In genomic region chr5:115532517-115532916, GRCh38 we compare ENCODE assay signal across 19 cellular contexts. TPM values are rescaled to one million over a fixed set of nuclear protein-coding genes. Genes with fewer than 3 reads are reported as not detected.
DNase-seq lines count a peak whose midpoint lies in the region; ATAC-seq, FAIRE-seq and TF ChIP-seq lines count a peak whose summit lies in the region.
"Had no signal": no experiment of that assay in that cellular context is flagged by ENCODE, and none has a peak within 500 bp of the region (broad histone marks: within the 10 kb centered on the region; RNA-seq: fewer than 3 reads in every experiment).

No MANE protein-coding gene starts in this region.

- peak; percentile 26 for FAIRE-seq in RCC 7860 (lab: Jason Lieb, UNC)

- peaks cover 20% of the 10 kb centered on the region for H3K36me3 ChIP-seq in osteoblast (ENCODE audit: insufficient read depth, low read length)

- no peaks in the 10 kb centered on the region for H3K9me3 ChIP-seq in osteoblast (ENCODE audit: low read depth, low read length)
- H3K9me3 ChIP-seq: tibial artery had no signal

- TF ChIP-seq CTCF in osteoblast (IDR thresholded peaks at IDR 0.05; ENCODE audit: extremely low read depth, low read depth, low read length): no peak
- no peak for TF ChIP-seq CTCF in coronary artery (IDR thresholded peaks at IDR 0.05)

- peak; percentile 41 for DNase-seq in EL
- no peak for DNase-seq in RCC 7860 (ENCODE audit: low spot score)
- peak; percentile 19 for DNase-seq in dedifferentiated amniotic fluid mesenchymal stem cell (ENCODE audit: extremely low spot score)
- DNase-seq in osteoblast (ENCODE audit: insufficient read length, low spot score, missing footprints): no peak
- DNase-seq in GM19240 (ENCODE audit: insufficient read length, low spot score): no peak
- no peak for DNase-seq in coronary artery (ENCODE audit: low spot score)
- DNase-seq in ureter (ENCODE audit: low spot score): no peak
- DNase-seq: activated CD4-positive, alpha-beta T cell treated with anti-CD3 and anti-CD28 coated beads, Interleukin-2, amount 50 U/mL, for 4 hours; central memory CD4-positive, alpha-beta T cell; left cardiac atrium; NCI-H1436; NCI-H524; SHP77; stimulated activated CD4-positive, alpha-beta T cell treated with anti-CD3 and anti-CD28 coated beads, Interleukin-2, amount 100 ng/mL, for 24 hours; stimulated activated naive CD4-positive, alpha-beta T cell; tibial artery had no signal

- H3K27me3 ChIP-seq in osteoblast (ENCODE audit: insufficient read depth, low read length): no peaks in the 10 kb centered on the region
- H3K27me3 ChIP-seq: tibial artery had no signal

- H4K20me1 ChIP-seq in osteoblast (ENCODE audit: insufficient read depth, low read length): peaks cover 26% of the 10 kb centered on the region

- no peak overlapping the region for H2AFZ ChIP-seq in osteoblast (ENCODE audit: low read length)

- H3K79me2 ChIP-seq in osteoblast (ENCODE audit: insufficient read depth, low read length): peaks cover 96% of the 10 kb centered on the region

- no peak overlapping the region for H3K4me2 ChIP-seq in osteoblast (ENCODE audit: insufficient read depth, low read length)

- no peak for ATAC-seq in HG03039 (IDR thresholded peaks at IDR 0.05; ENCODE audit: unreplicated experiment)
- ATAC-seq: left cardiac atrium; natural killer cell treated with Interleukin-12 subunit alpha and Interleukin-12 subunit beta and Interleukin-15 and Interleukin-18, amount 100 ng/mL, for 72 hours had no signal

- no peak overlapping the region for H3K4me3 ChIP-seq in osteoblast (ENCODE audit: insufficient read depth, low read length)
- no peak overlapping the region for H3K4me3 ChIP-seq in coronary artery
- H3K4me3 ChIP-seq: tibial artery had no signal

- H3K27ac ChIP-seq in osteoblast (ENCODE audit: low read depth, low read length) (peak overlapping the region; percentile 3), coronary artery (no peak overlapping the region)
- H3K27ac ChIP-seq: tibial artery, VCaP had no signal

- peaks cover 14% of the 10 kb centered on the region for H3K4me1 ChIP-seq in osteoblast (ENCODE audit: insufficient read depth, low read length)

RNA-seq across cellular contexts. Expression of gene FEM1C, which starts 12.1 kb away (rescaled TPM):
- total RNA-seq in osteoblast (17.1 and 17.4 TPM in 2 replicates), ureter (19.1 TPM)

Comparison
In these comparisons a context has a peak if more than half of its experiments do, and no peak if none do; other contexts are left out.
1. DNase-seq: peak in EL (single experiment) and dedifferentiated amniotic fluid mesenchymal stem cell (single experiment); none in RCC 7860 (single experiment), osteoblast (single experiment), GM19240 (single experiment), coronary artery (single experiment) and ureter (single experiment).